9 cellular contexts compared by ENCODE assay signal in genomic region chr6:34610819-34611477, GRCh38. TPM values are rescaled to one million over a fixed set of nuclear protein-coding genes. Genes with fewer than 3 reads are reported as not detected.
DNase-seq lines count a peak whose midpoint lies in the region; ATAC-seq, FAIRE-seq and TF ChIP-seq lines count a peak whose summit lies in the region.
"Had no signal": no experiment of that assay in that cellular context is flagged by ENCODE, and none has a peak within 500 bp of the region (broad histone marks: within the 10 kb centered on the region; RNA-seq: fewer than 3 reads in every experiment).

No MANE protein-coding gene starts in this region.

- 55 to 58% methylated on average over 4 of the region's 4 CpGs for WGBS in pancreas, 2 donors

- H3K4me3 ChIP-seq in Caco-2 (ENCODE audit: low read depth, low read length) (no peak overlapping the region), NB4 (ENCODE audit: low read depth, low read length) (no peak overlapping the region), pancreas (no peak overlapping the region)

- TF ChIP-seq POLR2A in NB4 (IDR thresholded peaks at IDR 0.05; ENCODE audit: extremely low read depth, insufficient read length): no peak

- H3K9me3 Mint-ChIP-seq in Caco-2 (ENCODE audit: unreplicated experiment): no peaks in the 10 kb centered on the region
- H3K9me3 Mint-ChIP-seq in chondrocyte (ENCODE audit: low read depth): peaks cover 2% of the 10 kb centered on the region
- H3K9me3 Mint-ChIP-seq in activated CD4-positive, alpha-beta T cell treated with anti-CD3 and anti-CD28 coated beads for 36 hours (ENCODE audit: low read depth): no peaks in the 10 kb centered on the region

- DNase-seq in Caco-2 (no peak), NB4 (ENCODE audit: low read depth) (peak; percentile 15), chondrocyte (ENCODE audit: low spot score) (no peak), pancreas (peak in 1 of 6 donors; percentile 25), NCI-H1694 treated with DMSO at 0.1 percent for 48 hours (lab: John Stamatoyannopoulos, UW) (no peak), NK-92 (lab: John Stamatoyannopoulos, UW; ENCODE audit: unreplicated experiment) (no peak)
- no peak for DNase-seq in activated CD4-positive, alpha-beta T cell treated with anti-CD3 and anti-CD28 coated beads for 36 hours

- H3K4me1 Mint-ChIP-seq in Caco-2 (ENCODE audit: low read depth, unreplicated experiment) (peaks cover 9% of the 10 kb centered on the region), chondrocyte (ENCODE audit: low read depth) (peaks cover 26% of the 10 kb centered on the region)
- peaks cover 8% of the 10 kb centered on the region for H3K4me1 Mint-ChIP-seq in activated CD4-positive, alpha-beta T cell treated with anti-CD3 and anti-CD28 coated beads for 36 hours

- peak; percentile 60 to 76 (median 69) for ATAC-seq in pancreas
- no peak for ATAC-seq in GM21737 (IDR thresholded peaks at IDR 0.05; ENCODE audit: unreplicated experiment)
- no peak for ATAC-seq in activated CD4-positive, alpha-beta T cell treated with anti-CD3 and anti-CD28 coated beads for 36 hours

- POLR2A ChIA-PET in Caco-2 (lab: Charles Lee): interaction anchor here (0.6 kb wide), 1 partner anchor 312 kb away, joined by 6 read pairs; no protein-coding TSS in a partner anchor
- POLR2A ChIA-PET in activated CD4-positive, alpha-beta T cell treated with anti-CD3 and anti-CD28 coated beads for 36 hours (lab: Charles Lee): no interaction called here

- H3K4me3 Mint-ChIP-seq in Caco-2 (ENCODE audit: unreplicated experiment) (no peak overlapping the region), chondrocyte (ENCODE audit: unreplicated experiment) (no peak overlapping the region)
- H3K4me3 Mint-ChIP-seq in activated CD4-positive, alpha-beta T cell treated with anti-CD3 and anti-CD28 coated beads for 36 hours: no peak overlapping the region

- CTCF ChIA-PET in Caco-2 (lab: Charles Lee): interaction anchor here (1.0 kb wide), 1 partner anchor 17 kb away, joined by 3 read pairs; no protein-coding TSS in a partner anchor
- CTCF ChIA-PET in activated CD4-positive, alpha-beta T cell treated with anti-CD3 and anti-CD28 coated beads for 36 hours (lab: Charles Lee): interaction anchor here (0.6 to 7.8 kb wide), 11 partner anchors 9 to 1370 kb away, joined by 3 to 106 read pairs (median 3); partner anchors contain the start of genes BLTP3A and SNRPC

- H3K9me3 ChIP-seq in Caco-2 (no peaks in the 10 kb centered on the region), pancreas (no peaks in the 10 kb centered on the region)

- peak overlapping the region; percentile 89 for H3K27ac Mint-ChIP-seq in Caco-2 (ENCODE audit: unreplicated experiment)
- H3K27ac Mint-ChIP-seq in chondrocyte (ENCODE audit: unreplicated experiment): peak overlapping the region; percentile 65
- H3K27ac Mint-ChIP-seq in activated CD4-positive, alpha-beta T cell treated with anti-CD3 and anti-CD28 coated beads for 36 hours: no peak overlapping the region

- peaks cover 35% of the 10 kb centered on the region for H3K4me1 ChIP-seq in Caco-2
- peaks cover 3 to 13% (median 8%) of the 10 kb centered on the region in 3 donors for H3K4me1 ChIP-seq in pancreas

- intact Hi-C loops in Caco-2 (cut with micrococcal nuclease; ENCODE audit: unreplicated experiment): no loop called here
- intact Hi-C loops in pancreas (cut with DNase I): loop anchor here in 1 of 3 donors (5.0 kb wide), 1 partner anchor 149 kb away; no protein-coding TSS in a partner anchor
- intact Hi-C loops in activated CD4-positive, alpha-beta T cell treated with anti-CD3 and anti-CD28 coated beads for 36 hours (cut with DNase I, micrococcal nuclease): no loop called here

- TF ChIP-seq CTCF in Caco-2 (IDR thresholded peaks at IDR 0.05; ENCODE audit: insufficient read depth in 1 of 2, low read depth in 1 of 2, low read length in 1 of 2, severe bottlenecking in 1 of 2, unreplicated experiment in 1 of 2) (no peak), NB4 (IDR thresholded peaks at IDR 0.05; ENCODE audit: low read depth, low read length) (no peak), chondrocyte (IDR thresholded peaks at IDR 0.05) (no peak), pancreas (IDR thresholded peaks at IDR 0.05) (no peak)

- peaks cover 11% of the 10 kb centered on the region for H3K36me3 Mint-ChIP-seq in Caco-2 (ENCODE audit: insufficient read depth, unreplicated experiment)
- H3K36me3 Mint-ChIP-seq in chondrocyte (ENCODE audit: low read depth): peaks cover 4% of the 10 kb centered on the region
- H3K36me3 Mint-ChIP-seq in activated CD4-positive, alpha-beta T cell treated with anti-CD3 and anti-CD28 coated beads for 36 hours (ENCODE audit: low read depth): peaks cover 5% of the 10 kb centered on the region

- H3K27ac ChIP-seq in pancreas: no peak overlapping the region

- H3K27me3 Mint-ChIP-seq in Caco-2 (ENCODE audit: insufficient read depth, unreplicated experiment): no peaks in the 10 kb centered on the region
- H3K27me3 Mint-ChIP-seq in chondrocyte (ENCODE audit: low read depth): no peaks in the 10 kb centered on the region
- H3K27me3 Mint-ChIP-seq in activated CD4-positive, alpha-beta T cell treated with anti-CD3 and anti-CD28 coated beads for 36 hours: no peaks in the 10 kb centered on the region

- H3K36me3 ChIP-seq in Caco-2 (ENCODE audit: control insufficient read depth, insufficient read depth, low read length): no peaks in the 10 kb centered on the region
- no peaks in the 10 kb centered on the region for H3K36me3 ChIP-seq in pancreas

- BruUV-seq in Caco-2 (replicated peaks; lab: Mats Ljungman, UMichigan): no TSS peak

- no peaks in the 10 kb centered on the region for H3K27me3 ChIP-seq in Caco-2 (replicated peaks; ENCODE audit: control insufficient read depth, insufficient read depth, low read length)
- H3K27me3 ChIP-seq in pancreas: no peaks in the 10 kb centered on the region

- no peak for FAIRE-seq in pancreas (lab: Jason Lieb, UNC)

RNA-seq across cellular contexts. Expression of gene SPDEF, which starts 54.8 kb away (rescaled TPM):
- 0.67 and 0.77 TPM in 2 replicates for total RNA-seq in Caco-2 (2022)
- total RNA-seq in chondrocyte: 0.10 TPM in 1 of 3 replicates, not detected in the others
- 1 to 10 TPM in 1 of 6 donors, under 1 TPM in 5; 0.24 to 1.2 (median 0.49) TPM for total RNA-seq in pancreas
- polyA plus RNA-seq in pancreas: under 1 TPM; 0.42 to 0.59 TPM
- total RNA-seq in activated CD4-positive, alpha-beta T cell treated with anti-CD3 and anti-CD28 coated beads for 36 hours: under 1 TPM in 1 of 2 experiments, not detected in 1; 0.18 TPM
- total RNA-seq: activated CD8-positive, alpha-beta memory T cell treated with anti-CD3 and anti-CD28 coated beads for 36 hours had no signal

Comparison
In these comparisons a context has a peak if more than half of its experiments do, and no peak if none do; other contexts are left out.
1. ATAC-seq: peak in pancreas (4 of 4); none in GM21737 (single experiment) and activated CD4-positive, alpha-beta T cell treated with anti-CD3 and anti-CD28 coated beads for 36 hours (single experiment).